Comparison of ENCODE assay signal across 13 cellular contexts in the genomic region with DNA sequence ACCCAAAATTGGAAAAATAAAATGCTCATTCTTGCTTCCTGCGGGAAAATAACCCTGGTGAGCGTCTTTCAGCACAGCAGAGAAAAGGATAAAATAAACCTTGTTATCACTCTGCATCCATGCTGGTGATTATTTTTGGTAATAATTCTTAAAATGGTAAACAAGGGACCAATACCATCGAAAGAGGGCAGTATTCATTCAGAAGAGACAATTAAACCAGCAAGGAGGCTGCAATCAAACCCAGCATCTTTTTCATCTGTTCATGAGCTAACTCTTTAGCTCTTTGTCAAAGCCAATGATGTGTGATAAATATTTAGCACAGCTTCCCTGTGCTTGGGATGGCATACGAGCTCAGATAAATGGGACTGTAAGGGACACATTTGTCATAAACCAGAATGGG. TPM values are rescaled to one million over a fixed set of nuclear protein-coding genes. Genes with fewer than 3 reads are reported as not detected.
DNase-seq lines count a peak whose midpoint lies in the region; ATAC-seq and TF ChIP-seq lines count a peak whose summit lies in the region.
"Had no signal": no experiment of that assay in that cellular context is flagged by ENCODE, and none has a peak within 500 bp of the region (broad histone marks: within the 10 kb centered on the region; RNA-seq: fewer than 3 reads in every experiment).

No MANE protein-coding gene starts in this region.

- no peaks in the 10 kb centered on the region for H3K36me3 ChIP-seq in Karpas-422 (ENCODE audit: insufficient read depth, low read length)
- no peaks in the 10 kb centered on the region for H3K36me3 ChIP-seq in OCI-LY7 (ENCODE audit: insufficient read depth, low read length)
- H3K36me3 ChIP-seq in mucosa of descending colon (ENCODE audit: low read depth), result no peaks in the 10 kb centered on the region

- POLR2A ChIA-PET in OCI-LY7 (lab: Charles Lee), result no interaction called here

- H3K9me3 ChIP-seq in Karpas-422 (ENCODE audit: low read length) (no peaks in the 10 kb centered on the region), OCI-LY7 (ENCODE audit: low read length) (no peaks in the 10 kb centered on the region), mucosa of descending colon (no peaks in the 10 kb centered on the region)

- H3K4me2 ChIP-seq in Karpas-422 (ENCODE audit: low read depth, low read length, poor library complexity, severe bottlenecking) (no peak overlapping the region), OCI-LY7 (ENCODE audit: low read length) (no peak overlapping the region)

- ATAC-seq in mucosa of descending colon, result no peak

- H3K27ac ChIP-seq in Karpas-422 (ENCODE audit: low read length), result no peak overlapping the region
- no peak overlapping the region for H3K27ac ChIP-seq in OCI-LY7 (ENCODE audit: low read depth, low read length, poor library complexity, severe bottlenecking)

- H3K9ac ChIP-seq in Karpas-422 (ENCODE audit: low read length), result no peak overlapping the region

- H3K9me2 ChIP-seq in Karpas-422 (replicated peaks; ENCODE audit: insufficient read depth, low read length) (no peaks in the 10 kb centered on the region), OCI-LY7 (ENCODE audit: insufficient read depth, low read length) (no peaks in the 10 kb centered on the region)

- no peaks in the 10 kb centered on the region for H3K4me1 ChIP-seq in Karpas-422 (ENCODE audit: low read length)
- H3K4me1 ChIP-seq in OCI-LY7 (ENCODE audit: insufficient read depth, low read length, poor library complexity, severe bottlenecking), result no peaks in the 10 kb centered on the region
- no peaks in the 10 kb centered on the region for H3K4me1 ChIP-seq in mucosa of descending colon (ENCODE audit: low read depth)

- no peaks in the 10 kb centered on the region for H3K27me3 ChIP-seq in Karpas-422 (ENCODE audit: low read length)

- no peak overlapping the region for H2AFZ ChIP-seq in Karpas-422 (ENCODE audit: low read length)
- no peak overlapping the region for H2AFZ ChIP-seq in OCI-LY7 (ENCODE audit: low read length)

- CTCF ChIA-PET in OCI-LY7 (lab: Charles Lee; ENCODE audit: unreplicated experiment), result no interaction called here

- intact Hi-C loops in OCI-LY7 (cut with micrococcal nuclease; ENCODE audit: unreplicated experiment), result no loop called here
- intact Hi-C loops in mucosa of descending colon (cut with DNase I, micrococcal nuclease), result no loop called here

- TF ChIP-seq CTCF in OCI-LY7 (conservative IDR thresholded peaks at IDR 0.05; ENCODE audit: low read length), result peak; percentile 31; the same call in 1 of the 2 replicates
- no peak for TF ChIP-seq CTCF in mucosa of descending colon (IDR thresholded peaks at IDR 0.05)

- H3K4me3 ChIP-seq in Karpas-422 (ENCODE audit: low read length), result no peak overlapping the region
- H3K4me3 ChIP-seq in OCI-LY7 (ENCODE audit: low read depth, low read length, poor library complexity, severe bottlenecking), result no peak overlapping the region
- no peak overlapping the region for H3K4me3 ChIP-seq in mucosa of descending colon

- no peaks in the 10 kb centered on the region for H4K20me1 ChIP-seq in Karpas-422 (ENCODE audit: insufficient read depth, low read depth, low read length)
- H4K20me1 ChIP-seq in OCI-LY7 (ENCODE audit: insufficient read depth, low read length), result no peaks in the 10 kb centered on the region

- H3K79me2 ChIP-seq in Karpas-422 (ENCODE audit: low read length) (no peaks in the 10 kb centered on the region), OCI-LY7 (ENCODE audit: insufficient read depth, low read depth, low read length) (no peaks in the 10 kb centered on the region)

- DNase-seq in DMS53 treated with DMSO at 0.1 percent for 48 hours (lab: John Stamatoyannopoulos, UW; ENCODE audit: unreplicated experiment) (peak; percentile 37), Karpas-422 (peak; percentile 53), OCI-LY7 (ENCODE audit: low spot score) (no peak), medulla oblongata (ENCODE audit: extremely low spot score) (peak; percentile 22), NCI-H2171 treated with DMSO at 0.1 percent for 48 hours (lab: John Stamatoyannopoulos, UW) (no peak), mesenteric fat pad (ENCODE audit: low spot score) (no peak), mucosa of descending colon (no peak)
- no peak for DNase-seq in stimulated activated CD4-positive, alpha-beta T cell treated with anti-CD3 and anti-CD28 coated beads, Interleukin-2, amount 100 ng/mL, for 48 hours
- DNase-seq: activated naive CD4-positive, alpha-beta T cell treated with anti-CD3 and anti-CD28 coated beads, Interleukin-2, amount 10 ng/mL, durations not matched to agents 7 days and 5 days; hypothalamus; NCI-H1436 treated with DMSO at 0.1 percent for 48 hours; small intestine; T-helper 9 cell had no signal

- no TSS peak for BruUV-seq in OCI-LY7 (replicated peaks; lab: Mats Ljungman, UMichigan)

RNA-seq across cellular contexts. Expression of a gene that starts 34.3 kb away (rescaled TPM):
- 0.22 TPM in 1 of 2 replicates, not detected in the other for total RNA-seq in Karpas-422 (2014; rRNA removed; shearing (Covaris generic); ENCODE audit: low replicate concordance)
- total RNA-seq in OCI-LY7 (2014; rRNA removed; shearing (Covaris generic)), result 0.19 TPM in 1 of 2 replicates, not detected in the other
- total RNA-seq in OCI-LY7 (2022) (0.26 and 0.36 TPM in 2 replicates), mesenteric fat pad (1.5 TPM), mucosa of descending colon (1 to 10 TPM in 2 of 3 donors, under 1 TPM in 1; 0.48 to 2.2 (median 1.4) TPM)

RNA-seq across cellular contexts. Expression of a gene that starts 52.3 kb away (rescaled TPM):
- 12.0 and 16.4 TPM in 2 replicates for total RNA-seq in Karpas-422 (2014; rRNA removed; shearing (Covaris generic); ENCODE audit: low replicate concordance)
- 16.1 and 18.0 TPM in 2 replicates for total RNA-seq in OCI-LY7 (2014; rRNA removed; shearing (Covaris generic))
- total RNA-seq in OCI-LY7 (2022), result 26.2 and 28.3 TPM in 2 replicates
- total RNA-seq in mesenteric fat pad, result 11.5 TPM
- total RNA-seq in mucosa of descending colon, result 10 to 100 TPM in 1 of 3 donors, 1 to 10 TPM in 2; 8.2 to 19.0 (median 9.8) TPM

RNA-seq across cellular contexts. Expression of a gene that starts 52.4 kb away (rescaled TPM):
- total RNA-seq in Karpas-422 (2014; rRNA removed; shearing (Covaris generic); ENCODE audit: low replicate concordance), result 4.2 and 7.0 TPM in 2 replicates
- total RNA-seq in OCI-LY7 (2014; rRNA removed; shearing (Covaris generic)), result 3.2 and 4.5 TPM in 2 replicates
- 4.9 and 5.1 TPM in 2 replicates for total RNA-seq in OCI-LY7 (2022)
- 8.8 TPM for total RNA-seq in mesenteric fat pad
- 10 to 100 TPM in 1 of 3 donors, 1 to 10 TPM in 2; 5.9 to 10.8 (median 6.8) TPM for total RNA-seq in mucosa of descending colon

RNA-seq across cellular contexts. Expression of a gene that starts 59.1 kb away (rescaled TPM):
- 1.1 and 6.6 TPM in 2 replicates for total RNA-seq in Karpas-422 (2014; rRNA removed; shearing (Covaris generic); ENCODE audit: low replicate concordance)
- total RNA-seq in OCI-LY7 (2014; rRNA removed; shearing (Covaris generic)), result 0.36 and 0.38 TPM in 2 replicates
- total RNA-seq in OCI-LY7 (2022) (0.19 and 0.22 TPM in 2 replicates), mesenteric fat pad (2.2 TPM), mucosa of descending colon (1 to 10 TPM in 2 of 3 donors, under 1 TPM in 1; 0.78 to 1.6 (median 1.3) TPM)

Comparison
In these comparisons a context has a peak if more than half of its experiments do, and no peak if none do; other contexts are left out.
1. DNase-seq: peak in DMS53 treated with DMSO at 0.1 percent for 48 hours (single experiment), Karpas-422 (single experiment) and medulla oblongata (single experiment); none in OCI-LY7 (single experiment), NCI-H2171 treated with DMSO at 0.1 percent for 48 hours (single experiment), stimulated activated CD4-positive, alpha-beta T cell treated with anti-CD3 and anti-CD28 coated beads, Interleukin-2, amount 100 ng/mL, for 48 hours (0 of 2), mesenteric fat pad (single experiment) and mucosa of descending colon (0 of 3).